ENCODE assay signal across 8 cellular contexts in genomic region chr19:14529254-14530004, GRCh38. TPM values are rescaled to one million over a fixed set of nuclear protein-coding genes. Genes with fewer than 3 reads are reported as not detected.
DNase-seq lines count a peak whose midpoint lies in the region; FAIRE-seq and TF ChIP-seq lines count a peak whose summit lies in the region.

Gene TECR (plus strand): TSS chr19:14529594. CDS start chr19:14529697, 103 bp downstream.

- H3K9ac ChIP-seq in SK-N-MC (ENCODE audit: insufficient read length) = peak within 1 kb of the TSS; percentile 81

- peak within 1 kb of the TSS; percentile 86 for H3K27ac ChIP-seq in SK-N-MC
- peak within 1 kb of the TSS; percentile 88 for H3K27ac ChIP-seq in neutrophil
- peak within 1 kb of the TSS; percentile 95 for H3K27ac ChIP-seq in substantia nigra (ENCODE audit: low read depth, low read length, poor library complexity, severe bottlenecking)

- peak within 1 kb of the TSS; percentile 95 for H3K4me3 Mint-ChIP-seq in HFFc6
- peak within 1 kb of the TSS; percentile 96 for H3K4me3 Mint-ChIP-seq in activated naive CD4-positive, alpha-beta T cell treated with anti-CD3 and anti-CD28 coated beads, Interleukin-2, amount 10 ng/mL, durations not matched to agents 7 days and 5 days

- H3K9me3 ChIP-seq in SK-N-MC (ENCODE audit: low read depth, low read length) (no peaks in the 10 kb centered on the region), neutrophil (no peaks in the 10 kb centered on the region)

- no peaks in the 10 kb centered on the region for H3K36me3 Mint-ChIP-seq in HFFc6 (ENCODE audit: low read depth)
- peaks cover 15% of the 10 kb centered on the region for H3K36me3 Mint-ChIP-seq in activated naive CD4-positive, alpha-beta T cell treated with anti-CD3 and anti-CD28 coated beads, Interleukin-2, amount 10 ng/mL, durations not matched to agents 7 days and 5 days

- H3K4me1 Mint-ChIP-seq in HFFc6 (ENCODE audit: low read depth) = peaks cover 23% of the 10 kb centered on the region
- H3K4me1 Mint-ChIP-seq in activated naive CD4-positive, alpha-beta T cell treated with anti-CD3 and anti-CD28 coated beads, Interleukin-2, amount 10 ng/mL, durations not matched to agents 7 days and 5 days = peaks cover 46% of the 10 kb centered on the region

- H3K36me3 ChIP-seq in SK-N-MC (ENCODE audit: insufficient read depth, low read length) (peaks cover 18% of the 10 kb centered on the region), neutrophil (no peaks in the 10 kb centered on the region)

- H3K27me3 ChIP-seq in neutrophil = no peaks in the 10 kb centered on the region

- DNase-seq in GM04503 (ENCODE audit: low read depth) (peak; percentile 99), HFFc6 (peak; percentile 100), NB4 (ENCODE audit: low read depth) (peak; percentile 100), SK-N-MC (ENCODE audit: low read depth, low spot score) (peak; percentile 99), frontal cortex (ENCODE audit: low spot score in 2 of 2) (peak; percentile 91 to 94), substantia nigra (lab: John Stamatoyannopoulos, UW) (peak; percentile 97 to 100 (median 100))
- DNase-seq in activated naive CD4-positive, alpha-beta T cell treated with anti-CD3 and anti-CD28 coated beads, Interleukin-2, amount 10 ng/mL, durations not matched to agents 7 days and 5 days = peak; percentile 100

- H3K27ac Mint-ChIP-seq in HFFc6 = peak within 1 kb of the TSS; percentile 95
- H3K27ac Mint-ChIP-seq in activated naive CD4-positive, alpha-beta T cell treated with anti-CD3 and anti-CD28 coated beads, Interleukin-2, amount 10 ng/mL, durations not matched to agents 7 days and 5 days = peak within 1 kb of the TSS; percentile 97

- TF ChIP-seq CTCF in HFFc6 (IDR thresholded peaks at IDR 0.05) (peak; percentile 17), NB4 (IDR thresholded peaks at IDR 0.05; ENCODE audit: low read depth, low read length) (no peak), neutrophil (IDR thresholded peaks at IDR 0.05) (peak; percentile 49)

- H3K9me3 Mint-ChIP-seq in HFFc6 = no peaks in the 10 kb centered on the region
- H3K9me3 Mint-ChIP-seq in activated naive CD4-positive, alpha-beta T cell treated with anti-CD3 and anti-CD28 coated beads, Interleukin-2, amount 10 ng/mL, durations not matched to agents 7 days and 5 days = no peaks in the 10 kb centered on the region

- CTCF ChIA-PET in activated naive CD4-positive, alpha-beta T cell treated with anti-CD3 and anti-CD28 coated beads, Interleukin-2, amount 10 ng/mL, durations not matched to agents 7 days and 5 days (lab: Charles Lee) = no interaction called here

- peak; percentile 97 for TF ChIP-seq POLR2A in NB4 (IDR thresholded peaks at IDR 0.05; ENCODE audit: extremely low read depth, insufficient read length)

- FAIRE-seq in frontal cortex (lab: Jason Lieb, UNC) = peak; percentile 96

- H3K4me3 ChIP-seq in NB4 (ENCODE audit: low read depth, low read length) (peak within 1 kb of the TSS; percentile 84), SK-N-MC (peak within 1 kb of the TSS; percentile 96), neutrophil (ENCODE audit: low read depth in 1 of 2, low read length in 1 of 2) (peak within 1 kb of the TSS; percentile 67 to 92)

- H3K27me3 Mint-ChIP-seq in HFFc6 (ENCODE audit: insufficient read depth) = peaks cover 1% of the 10 kb centered on the region; the same call in 1 of the 2 replicates
- H3K27me3 Mint-ChIP-seq in activated naive CD4-positive, alpha-beta T cell treated with anti-CD3 and anti-CD28 coated beads, Interleukin-2, amount 10 ng/mL, durations not matched to agents 7 days and 5 days = no peaks in the 10 kb centered on the region

- peaks cover 25 to 33% of the 10 kb centered on the region in 2 experiments for H3K4me1 ChIP-seq in neutrophil (ENCODE audit: control insufficient read depth in 1 of 2, insufficient read depth in 1 of 2, low read depth in 1 of 2, low read length in 1 of 2)

RNA-seq across cellular contexts. Expression of gene TECR, which starts in this region (rescaled TPM):
- total RNA-seq in HFFc6 (2021; fragmentation: NEBNext Ultra II Directional; extraction: Animal tissue kit (Norgen Biotek cat#: 25700)) = 100 to 1,000 TPM; 101 to 132 (median 118) TPM
- total RNA-seq in frontal cortex = 13.9 TPM

Comparison
In these comparisons a context has a peak if more than half of its experiments do, and no peak if none do; other contexts are left out.
1. Peak in every context shown above with its lines: DNase-seq, H3K4me3 ChIP-seq and H3K27ac ChIP-seq.